ENCODE assay signal across 25 cellular contexts in genomic region chr13:26957163-26957562, GRCh38.
DNase-seq lines count a peak whose midpoint lies in the region; ATAC-seq, FAIRE-seq and TF ChIP-seq lines count a peak whose summit lies in the region.
"Had no signal": no experiment of that assay in that cellular context is flagged by ENCODE, and none has a peak within 500 bp of the region (broad histone marks: within the 10 kb centered on the region; RNA-seq: fewer than 3 reads in every experiment).

No MANE protein-coding gene starts in this region.

- no peak overlapping the region for H2AFZ ChIP-seq in HepG2 (ENCODE audit: low read length)
- H2AFZ ChIP-seq in hepatocyte, result no peak overlapping the region

- H3K27me3 ChIP-seq in HepG2 (ENCODE audit: control insufficient read depth in 1 of 2, insufficient read depth in 2 of 2, low read length in 2 of 2), result no peaks in the 10 kb centered on the region
- no peaks in the 10 kb centered on the region for H3K27me3 ChIP-seq in right lobe of liver
- no peaks in the 10 kb centered on the region for H3K27me3 ChIP-seq in Panc1 (ENCODE audit: control insufficient read depth, insufficient read depth, low read length)
- no peaks in the 10 kb centered on the region for H3K27me3 ChIP-seq in hepatocyte
- H3K27me3 ChIP-seq in thyroid gland, result no peaks in the 10 kb centered on the region
- H3K27me3 ChIP-seq: tibial nerve had no signal

- TF ChIP-seq CTCF in HepG2 (CRISPR knock-in tag; IDR thresholded peaks at IDR 0.05), result no peak
- no peak for TF ChIP-seq CTCF in right lobe of liver (IDR thresholded peaks at IDR 0.05)
- no peak for TF ChIP-seq CTCF in Panc1 (IDR thresholded peaks at IDR 0.05)
- TF ChIP-seq CTCF in hepatocyte (IDR thresholded peaks at IDR 0.05; ENCODE audit: poor library complexity), result no peak
- no peak for TF ChIP-seq CTCF in thyroid gland (IDR thresholded peaks at IDR 0.05)
- no peak for TF ChIP-seq CTCF in GM13976 (IDR thresholded peaks at IDR 0.05; ENCODE audit: borderline replicate concordance, control extremely low read depth, extremely low read depth, insufficient read depth, missing control alignments)

- no peaks in the 10 kb centered on the region for H3K9me3 ChIP-seq in HepG2 (ENCODE audit: low read length)
- no peaks in the 10 kb centered on the region for H3K9me3 ChIP-seq in right lobe of liver
- no peaks in the 10 kb centered on the region for H3K9me3 ChIP-seq in Panc1 (ENCODE audit: control insufficient read depth, insufficient read depth, low read depth, low read length)
- H3K9me3 ChIP-seq in hepatocyte (ENCODE audit: low read depth), result no peaks in the 10 kb centered on the region
- H3K9me3 ChIP-seq in thyroid gland, result no peaks in the 10 kb centered on the region
- H3K9me3 ChIP-seq: gastroesophageal sphincter, lower lobe of right lung, spleen, tibial nerve had no signal

- in situ Hi-C loops in HepG2 (cut with HindIII; ENCODE audit: extremely low pct_ligation_motif_present, low pct_unique_long_range_greater_than_20kb), result loop anchor here (25.0 kb wide), 1 partner anchor 1005 kb away; the partner anchor contains the start of gene CDX2
- in situ Hi-C loops in Panc1 (cut with HindIII; ENCODE audit: low pct_unique_long_range_greater_than_20kb, low sequenced_read_pairs), result no loop called here
- in situ Hi-C loops in GM13976 (cut with MboI; ENCODE audit: low sequenced_read_pairs, unreplicated experiment), result loop anchor here (25.0 kb wide), 1 partner anchor 1005 kb away; the partner anchor contains the start of gene CDX2

- H3K4me3 ChIP-seq in HepG2 (replicated peaks in 1 of 3; ENCODE audit: insufficient read depth in 1 of 3, low read depth in 2 of 3, low read length in 3 of 3) (no peak overlapping the region), right lobe of liver (no peak overlapping the region), Panc1 (ENCODE audit: low read depth in 2 of 2, low read length in 2 of 2) (no peak overlapping the region), hepatocyte (no peak overlapping the region), thyroid gland (replicated peaks in 1 of 3) (no peak overlapping the region)
- H3K4me3 ChIP-seq: gastroesophageal sphincter, lower lobe of right lung, spleen, tibial nerve had no signal

- peak overlapping the region; percentile 36; the same call in 1 of the 2 replicates for H3K4me2 ChIP-seq in HepG2 (ENCODE audit: low read depth, low read length)
- peak overlapping the region; percentile 20 for H3K4me2 ChIP-seq in hepatocyte

- no peak for DNase-seq in HepG2 (ENCODE audit: low spot score)
- DNase-seq in right lobe of liver, result no peak
- no peak for DNase-seq in Panc1 (ENCODE audit: low read depth, low spot score)
- no peak for DNase-seq in hepatocyte (ENCODE audit: low spot score)
- DNase-seq in posterior cingulate gyrus, result no peak
- no peak for DNase-seq in superior temporal gyrus (ENCODE audit: extremely low spot score)
- DNase-seq in thyroid gland, result no peak
- DNase-seq in GM13976 (ENCODE audit: low spot score), result no peak
- DNase-seq: activated CD4-positive, alpha-beta T cell treated with anti-CD3 and anti-CD28 coated beads, Interleukin-2, amount 10 ng/mL, durations not matched to agents 24 days and 14 days; activated CD8-positive, alpha-beta memory T cell treated with anti-CD3 and anti-CD28 coated beads, Interleukin-2, amount 10 ng/mL, durations not matched to agents 7 days and 5 days; activated naive CD4-positive, alpha-beta T cell treated with anti-CD3 and anti-CD28 coated beads, Interleukin-2, amount 10 ng/mL, durations not matched to agents 7 days and 5 days; amygdala; cortex of kidney; islet precursor cell; lower lobe of right lung; NCI-H1436 treated with DMSO at 0.1 percent for 48 hours; NCI-H524; occipital lobe; Right ventricle myocardium superior; spleen; stimulated activated CD4-positive, alpha-beta T cell treated with anti-CD3 and anti-CD28 coated beads, Interleukin-4, amount 100 ng/mL, for 4 hours; T-cell had no signal

- peaks cover 87% of the 10 kb centered on the region for H3K4me1 ChIP-seq in HepG2 (ENCODE audit: insufficient read depth, low read length)
- H3K4me1 ChIP-seq in right lobe of liver, result peaks cover 0 to 32% (median 1%) of the 10 kb centered on the region in 4 donors
- H3K4me1 ChIP-seq in Panc1 (ENCODE audit: control insufficient read depth, insufficient read depth, low read length), result peaks cover 24% of the 10 kb centered on the region
- H3K4me1 ChIP-seq in hepatocyte (ENCODE audit: insufficient read depth), result peaks cover 39% of the 10 kb centered on the region
- H3K4me1 ChIP-seq in thyroid gland, result no peaks in the 10 kb centered on the region
- H3K4me1 ChIP-seq: gastroesophageal sphincter, lower lobe of right lung, spleen, tibial nerve had no signal

- no peak for FAIRE-seq in HepG2 (lab: Jason Lieb, UNC)

- no peaks in the 10 kb centered on the region for H3K9me2 ChIP-seq in hepatocyte (replicated peaks; ENCODE audit: insufficient read depth)

- no peaks in the 10 kb centered on the region for H4K20me1 ChIP-seq in HepG2 (ENCODE audit: insufficient read depth, low read length)
- no peaks in the 10 kb centered on the region for H4K20me1 ChIP-seq in hepatocyte (ENCODE audit: insufficient read depth, poor library complexity, severe bottlenecking)

- TF ChIP-seq RAD21 in HepG2 (CRISPR knock-in tag; IDR thresholded peaks at IDR 0.05), result no peak

- TF ChIP-seq EP300 in HepG2 (IDR thresholded peaks at IDR 0.05; ENCODE audit: low read depth in 2 of 2, low read length in 2 of 2) (no peak), HepG2 (CRISPR knock-in tag; IDR thresholded peaks at IDR 0.05; ENCODE audit: borderline replicate concordance) (no peak)

- no peak for TF ChIP-seq POLR2A in HepG2 (IDR thresholded peaks at IDR 0.05; ENCODE audit: insufficient read depth in 1 of 2, low read depth in 2 of 2, low read length in 2 of 2)
- TF ChIP-seq POLR2A in right lobe of liver (IDR thresholded peaks at IDR 0.05), result no peak
- no peak for TF ChIP-seq POLR2A in thyroid gland (IDR thresholded peaks at IDR 0.05)

- intact Hi-C loops in HepG2 (cut with micrococcal nuclease; ENCODE audit: unreplicated experiment), result no loop called here
- intact Hi-C loops in right lobe of liver (cut with DNase I), result no loop called here
- intact Hi-C loops in Panc1 (cut with micrococcal nuclease; ENCODE audit: unreplicated experiment), result no loop called here
- intact Hi-C loops in posterior cingulate gyrus (cut with DNase I), result no loop called here
- intact Hi-C loops in thyroid gland (cut with DNase I), result no loop called here

- ATAC-seq in HepG2 (peak; percentile 35), right lobe of liver (no peak), Panc1 (peak; percentile 41)
- ATAC-seq: activated CD8-positive, alpha-beta memory T cell treated with anti-CD3 and anti-CD28 coated beads, Interleukin-2, amount 10 ng/mL, durations not matched to agents 7 days and 5 days; gastroesophageal sphincter; HCT116; lower lobe of right lung; T-cell had no signal

- no peaks in the 10 kb centered on the region for H3K36me3 ChIP-seq in HepG2 (replicated peaks in 1 of 2; ENCODE audit: control insufficient read depth in 1 of 2, insufficient read depth in 2 of 2, low read length in 2 of 2)
- no peaks in the 10 kb centered on the region for H3K36me3 ChIP-seq in right lobe of liver
- no peaks in the 10 kb centered on the region for H3K36me3 ChIP-seq in Panc1 (ENCODE audit: control insufficient read depth, insufficient read depth, low read length)
- H3K36me3 ChIP-seq in hepatocyte (replicated peaks; ENCODE audit: insufficient read depth, low read depth), result no peaks in the 10 kb centered on the region
- no peaks in the 10 kb centered on the region for H3K36me3 ChIP-seq in thyroid gland
- H3K36me3 ChIP-seq: gastroesophageal sphincter, lower lobe of right lung, spleen, tibial nerve had no signal

- H3K79me2 ChIP-seq in HepG2 (ENCODE audit: insufficient read depth, low read length) (no peaks in the 10 kb centered on the region), hepatocyte (no peaks in the 10 kb centered on the region)

- WGBS in HepG2 (ENCODE audit: low lambda C conversion rate), result 16% methylated on average over 1 of the region's 1 CpG
- 70% methylated on average over 1 of the region's 1 CpG for WGBS in right lobe of liver (ENCODE audit: insufficient coverage, low coverage, low lambda C conversion rate, missing lambda C conversion rate)
- 23% methylated on average over 1 of the region's 1 CpG for WGBS in hepatocyte (ENCODE audit: low lambda C conversion rate, missing lambda C conversion rate)
- WGBS in thyroid gland, 2 donors, result 26 to 44% methylated on average over 1 of the region's 1 CpG

- CTCF ChIA-PET in HepG2 (lab: Yijun Ruan, JAX; ENCODE audit: low intra/inter-chr PET ratio, low total read pairs), result no interaction called here
- CTCF ChIA-PET in Panc1 (lab: Charles Lee), result no interaction called here

- H3K27ac ChIP-seq in HepG2 (ENCODE audit: extremely low read length, insufficient read depth, low read length), result no peak overlapping the region
- H3K27ac ChIP-seq in right lobe of liver, result peak overlapping the region in 1 of 3 donors; percentile 70
- H3K27ac ChIP-seq in Panc1 (ENCODE audit: low read length), result peak overlapping the region; percentile 94
- peak overlapping the region; percentile 83 for H3K27ac ChIP-seq in hepatocyte
- H3K27ac ChIP-seq in thyroid gland, result no peak overlapping the region
- H3K27ac ChIP-seq: gastroesophageal sphincter, lower lobe of right lung, spleen, tibial nerve had no signal

- POLR2A ChIA-PET in HepG2 (lab: Yijun Ruan, JAX), result interaction anchor here (1.3 kb wide), 1 partner anchor 26 kb away, joined by 4 read pairs; no protein-coding TSS in a partner anchor
- POLR2A ChIA-PET in Panc1 (lab: Charles Lee), result no interaction called here

- no TSS peak for BruUV-seq in HepG2 (replicated peaks; lab: Mats Ljungman, UMichigan)
- no TSS peak for BruUV-seq in Panc1 (replicated peaks; lab: Mats Ljungman, UMichigan)

- no peak overlapping the region; the same call in 1 of the 2 replicates for H3K9ac ChIP-seq in HepG2 (ENCODE audit: insufficient read depth, low read depth, low read length)

TF ChIP-seq in HepG2, 621 proteins besides CTCF, POLR2A, EP300 and RAD21 (continues in another document):
- TF ChIP-seq NR2F1 (CRISPR knock-in tag; IDR thresholded peaks at IDR 0.05) (no peak), ZNF850 (CRISPR knock-in tag; conservative IDR thresholded peaks at IDR 0.05) (no peak), MED1 (CRISPR knock-in tag; IDR thresholded peaks at IDR 0.05) (peak; percentile 41; the same call in 1 of the 2 replicates), SAP130 (CRISPR knock-in tag; IDR thresholded peaks at IDR 0.05; ENCODE audit: low read depth) (peak; percentile 30; the same call in 1 of the 2 replicates)

Comparison
In these comparisons a context has a peak if more than half of its experiments do, and no peak if none do; other contexts are left out.
1. ATAC-seq: peak in HepG2 (single experiment) and Panc1 (single experiment); none in right lobe of liver (0 of 4).
2. H3K27ac ChIP-seq: peak in Panc1 (single experiment) and hepatocyte (single experiment); none in HepG2 (single experiment) and thyroid gland (0 of 3).